In the genomic region with DNA sequence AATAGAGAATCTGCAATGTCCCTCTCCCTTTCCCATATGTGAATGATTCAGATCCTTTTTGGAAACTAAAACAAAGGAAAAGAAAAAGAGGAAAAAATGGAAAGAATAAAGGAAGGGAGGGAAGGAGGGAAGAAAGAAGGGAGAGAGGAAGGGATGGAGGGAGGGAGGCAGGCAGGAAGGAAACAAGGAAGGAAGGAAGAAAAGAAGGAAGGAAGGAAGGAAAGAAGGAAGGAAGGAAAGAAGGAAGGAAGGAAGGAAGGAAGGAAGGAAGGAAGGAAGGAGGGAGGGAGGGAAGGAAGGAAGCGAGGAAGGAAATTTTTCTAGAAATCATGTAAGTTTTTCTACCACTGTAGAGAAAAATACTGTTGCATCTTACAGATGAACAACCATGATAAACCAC, we compare ENCODE assay signal across 27 cellular contexts.
"Had no signal": no experiment of that assay in that cellular context is flagged by ENCODE, and none has a peak within 500 bp of the region (broad histone marks: within the 10 kb centered on the region; RNA-seq: fewer than 3 reads in every experiment).

No MANE protein-coding gene starts in this region.

- ATAC-seq: activated T-helper 17 cell treated with anti-CD3 and anti-CD28 coated beads, Interleukin-2, amount 50 U/mL, for 72 hours; gastrocnemius medialis; left lung; lower lobe of right lung; mucosa of descending colon; right cardiac atrium; WTC11 had no signal

- H3K4me3 Mint-ChIP-seq: activated CD4-positive, alpha-beta memory T cell treated with anti-CD3 and anti-CD28 coated beads, Interleukin-2, amount 10 ng/mL, durations not matched to agents 7 days and 5 days; activated CD4-positive, alpha-beta T cell treated with anti-CD3 and anti-CD28 coated beads, Interleukin-2, amount 10 ng/mL, durations not matched to agents 7 days and 5 days; activated T-cell treated with anti-CD3 and anti-CD28 coated beads, Interleukin-2, amount 50 U/mL, for 24 hours; activated T-helper 17 cell treated with anti-CD3 and anti-CD28 coated beads, Interleukin-2, amount 50 U/mL, for 72 hours; endodermal cell; nephron progenitor cell; WTC11 had no signal

- FAIRE-seq: islet of Langerhans had no signal

- H3K27me3 ChIP-seq: breast epithelium, esophagus muscularis mucosa, gastrocnemius medialis, left lung, tibial nerve had no signal

- H3K9me3 Mint-ChIP-seq: activated T-helper 17 cell treated with anti-CD3 and anti-CD28 coated beads, Interleukin-2, amount 50 U/mL, for 72 hours had no signal

- H3K9ac ChIP-seq: parathyroid adenoma had no signal

- H3K79me2 ChIP-seq: parathyroid adenoma had no signal

- H3K27ac ChIP-seq: breast epithelium, esophagus muscularis mucosa, gastrocnemius medialis, left lung, lower lobe of right lung, parathyroid adenoma, tibial nerve had no signal

- H3K36me3 ChIP-seq: breast epithelium, esophagus muscularis mucosa, gastrocnemius medialis, left lung, lower lobe of right lung, tibial nerve had no signal

- H2AFZ ChIP-seq: parathyroid adenoma had no signal

- H3K27me3 Mint-ChIP-seq: activated CD4-positive, alpha-beta memory T cell treated with anti-CD3 and anti-CD28 coated beads, Interleukin-2, amount 10 ng/mL, durations not matched to agents 7 days and 5 days; activated CD4-positive, alpha-beta T cell treated with anti-CD3 and anti-CD28 coated beads, Interleukin-2, amount 10 ng/mL, durations not matched to agents 7 days and 5 days; activated T-cell treated with anti-CD3 and anti-CD28 coated beads, Interleukin-2, amount 50 U/mL, for 24 hours; activated T-helper 17 cell treated with anti-CD3 and anti-CD28 coated beads, Interleukin-2, amount 50 U/mL, for 72 hours had no signal

- H3K4me3 ChIP-seq: breast epithelium, esophagus muscularis mucosa, gastrocnemius medialis, left lung, lower lobe of right lung, mucosa of descending colon, tibial nerve had no signal

- H3K27ac Mint-ChIP-seq: activated CD4-positive, alpha-beta memory T cell treated with anti-CD3 and anti-CD28 coated beads, Interleukin-2, amount 10 ng/mL, durations not matched to agents 7 days and 5 days; activated CD4-positive, alpha-beta T cell treated with anti-CD3 and anti-CD28 coated beads, Interleukin-2, amount 10 ng/mL, durations not matched to agents 7 days and 5 days; activated T-cell treated with anti-CD3 and anti-CD28 coated beads, Interleukin-2, amount 50 U/mL, for 24 hours; activated T-helper 17 cell treated with anti-CD3 and anti-CD28 coated beads, Interleukin-2, amount 50 U/mL, for 72 hours; endodermal cell; nephron progenitor cell; WTC11 had no signal

- H3K36me3 Mint-ChIP-seq: WTC11 had no signal

- H3K9me3 ChIP-seq: breast epithelium, esophagus muscularis mucosa, gastrocnemius medialis, left lung, lower lobe of right lung, mucosa of descending colon, tibial nerve had no signal

- H3K4me1 ChIP-seq: breast epithelium, esophagus muscularis mucosa, gastrocnemius medialis, left lung, lower lobe of right lung, parathyroid adenoma, tibial nerve had no signal

- H3K4me1 Mint-ChIP-seq: activated T-helper 17 cell treated with anti-CD3 and anti-CD28 coated beads, Interleukin-2, amount 50 U/mL, for 72 hours; endodermal cell; WTC11 had no signal

- DNase-seq: activated CD4-positive, alpha-beta memory T cell treated with anti-CD3 and anti-CD28 coated beads, Interleukin-2, amount 10 ng/mL, durations not matched to agents 7 days and 5 days; activated CD4-positive, alpha-beta T cell treated with anti-CD3 and anti-CD28 coated beads for 1 hour; activated CD4-positive, alpha-beta T cell treated with anti-CD3 and anti-CD28 coated beads, Interleukin-2, amount 10 ng/mL, durations not matched to agents 7 days and 5 days; activated CD8-positive, alpha-beta memory T cell treated with anti-CD3 and anti-CD28 coated beads, Interleukin-2, amount 50 U/mL, for 48 hours; activated gamma-delta T cell treated with Interleukin-2 at 50 U/mL for 16 hours; activated naive CD4-positive, alpha-beta T cell treated with anti-CD3 and anti-CD28 coated beads, Interleukin-2, amount 50 U/mL, for 16 hours; activated T-cell treated with anti-CD3 and anti-CD28 coated beads, Interleukin-2, amount 50 U/mL, for 24 hours; central memory CD4-positive, alpha-beta T cell; endodermal cell; gastrocnemius medialis; glutamatergic neuron; left lung; lower lobe of right lung; mucosa of descending colon; nephron progenitor cell; right cardiac atrium; stimulated activated CD4-positive, alpha-beta T cell treated with anti-CD3 and anti-CD28 coated beads, Interleukin-15, amount 100 ng/mL, for 24 hours; stimulated activated CD4-positive, alpha-beta T cell treated with anti-CD3 and anti-CD28 coated beads, Interleukin-2, amount 100 ng/mL, for 24 hours; stimulated activated naive CD4-positive, alpha-beta T cell treated with Interleukin-2 at 50 U/mL for 16 hours; T-helper 2 cell had no signal
